In the genomic region with DNA sequence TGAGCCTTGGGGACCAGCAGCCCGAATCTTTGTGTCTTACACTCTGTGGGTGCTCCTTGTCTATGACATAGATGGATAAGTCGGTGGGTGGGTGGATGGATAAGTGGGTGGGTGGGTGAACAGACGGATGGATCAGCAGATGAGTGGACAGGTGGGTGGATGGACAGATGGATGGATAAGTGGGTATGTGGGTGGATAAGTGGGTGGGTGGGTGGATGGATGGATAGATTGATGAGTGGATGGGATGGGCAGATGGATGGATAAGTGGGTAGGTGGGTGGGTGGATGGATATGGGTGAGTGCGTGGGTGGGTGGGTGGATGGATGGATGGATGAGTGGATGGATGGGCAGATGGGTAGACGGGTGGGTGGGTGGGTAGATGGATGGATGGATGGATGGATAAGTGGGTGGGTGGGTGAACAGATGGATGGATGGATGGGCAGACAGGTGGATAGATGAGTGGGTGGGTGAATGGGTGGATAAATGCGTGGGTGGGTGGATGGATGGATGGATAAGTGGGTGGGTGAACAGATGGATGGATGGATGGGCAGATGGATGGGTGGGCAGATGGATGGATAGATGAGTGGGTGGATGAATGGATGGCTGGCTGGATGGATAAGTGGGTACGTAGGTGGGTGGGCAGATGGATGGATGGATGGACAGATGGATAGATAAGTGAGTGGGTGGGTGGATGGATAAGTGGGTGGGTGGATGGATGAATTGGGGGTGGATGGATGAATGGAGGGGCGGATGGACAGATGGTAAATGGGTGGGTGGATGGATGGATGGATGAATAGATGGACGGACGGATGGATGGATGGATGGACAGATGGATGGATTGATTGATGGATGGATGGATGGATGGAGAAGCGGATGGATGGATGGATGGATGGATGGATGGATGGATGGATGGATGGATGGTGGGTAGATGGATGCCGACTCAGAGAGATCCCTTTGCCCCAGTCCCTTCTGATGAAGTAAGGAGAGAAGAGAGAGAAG, we compare ENCODE assay signal across 34 cellular contexts.
DNase-seq lines count a peak whose midpoint lies in the region; ATAC-seq and TF ChIP-seq lines count a peak whose summit lies in the region.
"Had no signal": no experiment of that assay in that cellular context is flagged by ENCODE, and none has a peak within 500 bp of the region (broad histone marks: within the 10 kb centered on the region; RNA-seq: fewer than 3 reads in every experiment).

No MANE protein-coding gene starts in this region.

- no peaks in the 10 kb centered on the region for H3K36me3 Mint-ChIP-seq in T-helper 2 cell treated with Interferon-gamma antibody and Interleukin-4, amounts not matched to agents 5 μg/mL and 100 μg/mL, for 36 hours (ENCODE audit: low read depth)
- no peaks in the 10 kb centered on the region for H3K36me3 Mint-ChIP-seq in nephron (ENCODE audit: low read depth)
- H3K36me3 Mint-ChIP-seq in CD4-positive, alpha-beta T cell (ENCODE audit: low read depth) = no peaks in the 10 kb centered on the region
- H3K36me3 Mint-ChIP-seq in activated naive CD4-positive, alpha-beta T cell treated with anti-CD3 and anti-CD28 coated beads, Interleukin-2, amount 10 ng/mL, durations not matched to agents 7 days and 5 days = no peaks in the 10 kb centered on the region
- H3K36me3 Mint-ChIP-seq: activated naive CD8-positive, alpha-beta T cell treated with anti-CD3 and anti-CD28 coated beads, Interleukin-2, amount 10 ng/mL, durations not matched to agents 7 days and 5 days; CD4-positive, CD25-positive, alpha-beta regulatory T cell had no signal

- TF ChIP-seq CTCF in RWPE1 (conservative IDR thresholded peaks at IDR 0.05; ENCODE audit: low read depth) = no peak
- TF ChIP-seq CTCF in nephron (IDR thresholded peaks at IDR 0.05; ENCODE audit: unreplicated experiment in 3 of 3) = no peak
- no peak for TF ChIP-seq CTCF in CD4-positive, alpha-beta T cell (IDR thresholded peaks at IDR 0.05)

- no peak for ATAC-seq in CD4-positive, alpha-beta T cell (ENCODE audit: poor library complexity)
- ATAC-seq: effector memory CD8-positive, alpha-beta T cell; left ventricle myocardium superior; Panc1; psoas muscle; sciatic nerve; WTC11 had no signal

- H3K27ac ChIP-seq in RWPE1 = peak overlapping the region; percentile 100
- no peak overlapping the region for H3K27ac ChIP-seq in CD4-positive, alpha-beta T cell (ENCODE audit: low read depth, low read length)
- H3K27ac ChIP-seq: cardiac muscle cell, colonic mucosa, psoas muscle, tibial nerve had no signal

- peaks cover 13% of the 10 kb centered on the region for H3K4me1 Mint-ChIP-seq in T-helper 2 cell treated with Interferon-gamma antibody and Interleukin-4, amounts not matched to agents 5 μg/mL and 100 μg/mL, for 36 hours (ENCODE audit: low read depth)
- peaks cover 34% of the 10 kb centered on the region for H3K4me1 Mint-ChIP-seq in nephron
- H3K4me1 Mint-ChIP-seq in CD4-positive, alpha-beta T cell (ENCODE audit: low read depth) = peaks cover 12% of the 10 kb centered on the region
- peaks cover 7% of the 10 kb centered on the region for H3K4me1 Mint-ChIP-seq in activated naive CD4-positive, alpha-beta T cell treated with anti-CD3 and anti-CD28 coated beads, Interleukin-2, amount 10 ng/mL, durations not matched to agents 7 days and 5 days

- H3K27ac Mint-ChIP-seq in T-helper 2 cell treated with Interferon-gamma antibody and Interleukin-4, amounts not matched to agents 5 μg/mL and 100 μg/mL, for 36 hours = no peak overlapping the region
- H3K27ac Mint-ChIP-seq in nephron = peak overlapping the region; percentile 7 to 54 (median 13)
- H3K27ac Mint-ChIP-seq in CD4-positive, alpha-beta T cell = no peak overlapping the region
- H3K27ac Mint-ChIP-seq in activated naive CD4-positive, alpha-beta T cell treated with anti-CD3 and anti-CD28 coated beads, Interleukin-2, amount 10 ng/mL, durations not matched to agents 7 days and 5 days = no peak overlapping the region
- H3K27ac Mint-ChIP-seq: activated CD4-positive, alpha-beta T cell treated with anti-CD3 and anti-CD28 coated beads, Interleukin-2, amount 10 ng/mL, durations not matched to agents 7 days and 5 days; activated naive CD8-positive, alpha-beta T cell treated with anti-CD3 and anti-CD28 coated beads, Interleukin-2, amount 10 ng/mL, durations not matched to agents 7 days and 5 days; activated T-cell treated with anti-CD3 and anti-CD28 coated beads, Interleukin-2, amount 50 U/mL, for 24 hours; effector memory CD8-positive, alpha-beta T cell had no signal

- DNase-seq in T-helper 2 cell treated with Interferon-gamma antibody and Interleukin-4, amounts not matched to agents 5 μg/mL and 100 μg/mL, for 36 hours (ENCODE audit: low spot score) = no peak
- DNase-seq in T-helper 2 cell = no peak
- no peak for DNase-seq in RWPE1 (ENCODE audit: low spot score)
- DNase-seq in DMS79 treated with DMSO at 0.1 percent for 48 hours (lab: John Stamatoyannopoulos, UW) = no peak
- DNase-seq in CD4-positive, alpha-beta T cell = no peak
- DNase-seq in activated naive CD4-positive, alpha-beta T cell treated with anti-CD3 and anti-CD28 coated beads, Interleukin-2, amount 10 ng/mL, durations not matched to agents 7 days and 5 days = no peak
- DNase-seq in NCI-H1436 treated with DMSO at 0.1 percent for 48 hours (lab: John Stamatoyannopoulos, UW) = no peak
- DNase-seq: 8988T; activated CD4-positive, alpha-beta T cell treated with anti-CD3 and anti-CD28 coated beads, Interleukin-2, amount 10 ng/mL, durations not matched to agents 7 days and 5 days; activated gamma-delta T cell; activated naive CD8-positive, alpha-beta T cell treated with anti-CD3 and anti-CD28 coated beads, Interleukin-2, amount 10 ng/mL, durations not matched to agents 7 days and 5 days; activated T-cell treated with anti-CD3 and anti-CD28 coated beads, Interleukin-2, amount 50 U/mL, for 24 hours; aorta; CD4-positive, CD25-positive, alpha-beta regulatory T cell; colonic mucosa; DND-41; effector memory CD8-positive, alpha-beta T cell; erythroblast; GF-D8; KBM-7; left ventricle myocardium superior; NCI-H1092 treated with DMSO at 0.1 percent for 48 hours; NCI-H1930; occipital lobe; psoas muscle; SHP77 treated with DMSO at 0.1 percent for 48 hours; stimulated activated CD4-positive, alpha-beta T cell treated with anti-CD3 and anti-CD28 coated beads, Interleukin-12 subunit alpha, Interleukin-12 subunit beta, amount 100 ng/mL, for 4 hours; stimulated activated CD4-positive, alpha-beta T cell treated with anti-CD3 and anti-CD28 coated beads, Interleukin-2, amount 100 ng/mL, for 48 hours had no signal

- peak overlapping the region; percentile 37 for H3K4me3 Mint-ChIP-seq in T-helper 2 cell treated with Interferon-gamma antibody and Interleukin-4, amounts not matched to agents 5 μg/mL and 100 μg/mL, for 36 hours
- no peak overlapping the region for H3K4me3 Mint-ChIP-seq in nephron
- H3K4me3 Mint-ChIP-seq in CD4-positive, alpha-beta T cell = no peak overlapping the region
- no peak overlapping the region for H3K4me3 Mint-ChIP-seq in activated naive CD4-positive, alpha-beta T cell treated with anti-CD3 and anti-CD28 coated beads, Interleukin-2, amount 10 ng/mL, durations not matched to agents 7 days and 5 days
- H3K4me3 Mint-ChIP-seq: activated CD4-positive, alpha-beta T cell treated with anti-CD3 and anti-CD28 coated beads, Interleukin-2, amount 10 ng/mL, durations not matched to agents 7 days and 5 days; activated naive CD8-positive, alpha-beta T cell treated with anti-CD3 and anti-CD28 coated beads, Interleukin-2, amount 10 ng/mL, durations not matched to agents 7 days and 5 days; activated T-cell treated with anti-CD3 and anti-CD28 coated beads, Interleukin-2, amount 50 U/mL, for 24 hours; CD4-positive, CD25-positive, alpha-beta regulatory T cell; WTC11 had no signal

- no peaks in the 10 kb centered on the region for H3K27me3 Mint-ChIP-seq in T-helper 2 cell treated with Interferon-gamma antibody and Interleukin-4, amounts not matched to agents 5 μg/mL and 100 μg/mL, for 36 hours (ENCODE audit: low read depth)
- H3K27me3 Mint-ChIP-seq in nephron (ENCODE audit: low read depth) = no peaks in the 10 kb centered on the region
- H3K27me3 Mint-ChIP-seq in CD4-positive, alpha-beta T cell = peaks cover 10% of the 10 kb centered on the region
- H3K27me3 Mint-ChIP-seq in activated naive CD4-positive, alpha-beta T cell treated with anti-CD3 and anti-CD28 coated beads, Interleukin-2, amount 10 ng/mL, durations not matched to agents 7 days and 5 days = peaks cover 18% of the 10 kb centered on the region

- POLR2A ChIA-PET in RWPE1 (lab: Yijun Ruan, JAX; ENCODE audit: low non-redundant PET) = no interaction called here
- POLR2A ChIA-PET in CD4-positive, alpha-beta T cell (lab: Charles Lee) = no interaction called here

- CTCF ChIA-PET in RWPE1 (lab: Yijun Ruan, JAX) = no interaction called here
- CTCF ChIA-PET in CD4-positive, alpha-beta T cell (lab: Charles Lee) = no interaction called here
- CTCF ChIA-PET in activated naive CD4-positive, alpha-beta T cell treated with anti-CD3 and anti-CD28 coated beads, Interleukin-2, amount 10 ng/mL, durations not matched to agents 7 days and 5 days (lab: Charles Lee) = no interaction called here

- H3K27me3 ChIP-seq in CD4-positive, alpha-beta T cell (ENCODE audit: control insufficient read depth, insufficient read depth, low read length) = no peaks in the 10 kb centered on the region
- H3K27me3 ChIP-seq: cardiac muscle cell, colonic mucosa, tibial nerve had no signal

- no peaks in the 10 kb centered on the region for H3K9me3 Mint-ChIP-seq in T-helper 2 cell treated with Interferon-gamma antibody and Interleukin-4, amounts not matched to agents 5 μg/mL and 100 μg/mL, for 36 hours
- H3K9me3 Mint-ChIP-seq in nephron = no peaks in the 10 kb centered on the region
- H3K9me3 Mint-ChIP-seq in CD4-positive, alpha-beta T cell = no peaks in the 10 kb centered on the region
- no peaks in the 10 kb centered on the region for H3K9me3 Mint-ChIP-seq in activated naive CD4-positive, alpha-beta T cell treated with anti-CD3 and anti-CD28 coated beads, Interleukin-2, amount 10 ng/mL, durations not matched to agents 7 days and 5 days
- H3K9me3 Mint-ChIP-seq: activated CD4-positive, alpha-beta T cell treated with anti-CD3 and anti-CD28 coated beads, Interleukin-2, amount 10 ng/mL, durations not matched to agents 7 days and 5 days; activated naive CD8-positive, alpha-beta T cell treated with anti-CD3 and anti-CD28 coated beads, Interleukin-2, amount 10 ng/mL, durations not matched to agents 7 days and 5 days; activated T-cell treated with anti-CD3 and anti-CD28 coated beads, Interleukin-2, amount 50 U/mL, for 24 hours had no signal

- intact Hi-C loops in CD4-positive, alpha-beta T cell (cut with DNase I, micrococcal nuclease) = no loop called here

- H3K9me3 ChIP-seq in CD4-positive, alpha-beta T cell (ENCODE audit: control insufficient read depth, low read length) = no peaks in the 10 kb centered on the region
- H3K9me3 ChIP-seq: colonic mucosa, psoas muscle had no signal

Comparison
In these comparisons a context has a peak if more than half of its experiments do, and no peak if none do; other contexts are left out.
1. H3K27ac Mint-ChIP-seq: peak in nephron (3 of 3); none in T-helper 2 cell treated with Interferon-gamma antibody and Interleukin-4, amounts not matched to agents 5 μg/mL and 100 μg/mL, for 36 hours (single experiment), CD4-positive, alpha-beta T cell (single experiment) and activated naive CD4-positive, alpha-beta T cell treated with anti-CD3 and anti-CD28 coated beads, Interleukin-2, amount 10 ng/mL, durations not matched to agents 7 days and 5 days (single experiment).